ENCODE assay signal across 9 cellular contexts in the genomic region with DNA sequence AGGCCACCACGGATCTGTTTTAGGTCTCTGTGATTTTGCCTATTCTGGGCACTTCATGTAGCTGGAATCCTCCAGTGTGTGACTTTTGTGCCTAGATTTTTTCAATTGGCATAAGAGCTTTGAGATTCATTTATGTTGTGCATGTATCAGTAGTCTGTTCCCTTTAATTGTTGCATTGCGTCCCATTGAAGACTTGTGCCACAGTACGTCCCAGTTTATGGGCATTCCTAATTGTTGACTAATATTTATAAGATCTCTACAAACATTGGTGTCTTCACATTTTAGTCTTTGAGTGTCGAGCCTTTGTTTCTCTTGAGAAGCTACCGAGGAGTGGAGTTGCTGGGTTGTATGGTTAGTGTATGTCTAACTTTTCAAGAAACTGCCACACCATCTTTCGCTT. TPM values are rescaled to one million over a fixed set of nuclear protein-coding genes. Genes with fewer than 3 reads are reported as not detected.
DNase-seq lines count a peak whose midpoint lies in the region; ATAC-seq and TF ChIP-seq lines count a peak whose summit lies in the region.
"Had no signal": no experiment of that assay in that cellular context is flagged by ENCODE, and none has a peak within 500 bp of the region (broad histone marks: within the 10 kb centered on the region; RNA-seq: fewer than 3 reads in every experiment).

No MANE protein-coding gene starts in this region.

- H3K4me3 ChIP-seq in left ventricle myocardium inferior (peak overlapping the region; percentile 86), mononuclear cell (ENCODE audit: low read length) (peak overlapping the region; percentile 60), vagina (peak overlapping the region; percentile 66 to 100)

- H3K9me3 ChIP-seq in left ventricle myocardium inferior (replicated peaks), result no peaks in the 10 kb centered on the region
- no peaks in the 10 kb centered on the region for H3K9me3 ChIP-seq in mononuclear cell (ENCODE audit: low read depth, low read length)
- no peaks in the 10 kb centered on the region for H3K9me3 ChIP-seq in vagina

- H3K4me3 Mint-ChIP-seq in activated CD8-positive, alpha-beta T cell treated with anti-CD3 and anti-CD28 coated beads, Interleukin-2, amount 10 ng/mL, durations not matched to agents 7 days and 5 days, result peak overlapping the region; percentile 67

- H3K4me1 ChIP-seq in left ventricle myocardium inferior (peaks cover 43% of the 10 kb centered on the region), mononuclear cell (ENCODE audit: insufficient read depth, low read length) (peaks cover 11% of the 10 kb centered on the region), vagina (peaks cover 28% of the 10 kb centered on the region)

- H3K9me3 Mint-ChIP-seq in activated CD8-positive, alpha-beta T cell treated with anti-CD3 and anti-CD28 coated beads, Interleukin-2, amount 10 ng/mL, durations not matched to agents 7 days and 5 days (ENCODE audit: insufficient read depth), result no peaks in the 10 kb centered on the region

- no peak for DNase-seq in left ventricle myocardium inferior
- no peak for DNase-seq in cardiac septum (ENCODE audit: low spot score)
- DNase-seq in activated CD8-positive, alpha-beta T cell treated with anti-CD3 and anti-CD28 coated beads, Interleukin-2, amount 10 ng/mL, durations not matched to agents 7 days and 5 days, result no peak
- DNase-seq in vagina (ENCODE audit: extremely low spot score in 2 of 2), result no peak
- no peak for DNase-seq in iPS-NIHi7 (ENCODE audit: extremely low spot score)
- DNase-seq in effector CD8-positive, alpha-beta T cell (lab: John Stamatoyannopoulos, UW), result no peak

- no peaks in the 10 kb centered on the region for H3K36me3 Mint-ChIP-seq in activated CD8-positive, alpha-beta T cell treated with anti-CD3 and anti-CD28 coated beads, Interleukin-2, amount 10 ng/mL, durations not matched to agents 7 days and 5 days (ENCODE audit: low read depth)

- CTCF ChIA-PET in activated CD8-positive, alpha-beta T cell treated with anti-CD3 and anti-CD28 coated beads, Interleukin-2, amount 10 ng/mL, durations not matched to agents 7 days and 5 days (lab: Charles Lee), result interaction anchor here (1.1 to 4.7 kb wide), 2 partner anchors 14 to 16 kb away, joined by 3 to 20 read pairs; no protein-coding TSS in a partner anchor

- peak overlapping the region; percentile 94 for H3K27ac ChIP-seq in left ventricle myocardium inferior (replicated peaks)
- peak overlapping the region; percentile 44 for H3K27ac ChIP-seq in vagina

- no peak for TF ChIP-seq POLR2A in vagina (IDR thresholded peaks at IDR 0.05)

- no peak for TF ChIP-seq CTCF in left ventricle myocardium inferior (IDR thresholded peaks at IDR 0.05; ENCODE audit: borderline replicate concordance)
- no peak for TF ChIP-seq CTCF in vagina (IDR thresholded peaks at IDR 0.05)

- H3K27ac Mint-ChIP-seq in activated CD8-positive, alpha-beta T cell treated with anti-CD3 and anti-CD28 coated beads, Interleukin-2, amount 10 ng/mL, durations not matched to agents 7 days and 5 days, result no peak overlapping the region

- H3K27me3 ChIP-seq in left ventricle myocardium inferior (ENCODE audit: low read depth) (no peaks in the 10 kb centered on the region), mononuclear cell (ENCODE audit: insufficient read depth, low read length) (no peaks in the 10 kb centered on the region), vagina (no peaks in the 10 kb centered on the region)

- peaks cover 15% of the 10 kb centered on the region for H3K4me1 Mint-ChIP-seq in activated CD8-positive, alpha-beta T cell treated with anti-CD3 and anti-CD28 coated beads, Interleukin-2, amount 10 ng/mL, durations not matched to agents 7 days and 5 days (ENCODE audit: low read depth)

- H3K36me3 ChIP-seq in left ventricle myocardium inferior (no peaks in the 10 kb centered on the region), vagina (peaks cover 0 to 3% of the 10 kb centered on the region in 2 donors)

- no peak for ATAC-seq in activated CD8-positive, alpha-beta T cell treated with anti-CD3 and anti-CD28 coated beads, Interleukin-2, amount 10 ng/mL, durations not matched to agents 7 days and 5 days
- no peak for ATAC-seq in HG03095 (IDR thresholded peaks at IDR 0.05; ENCODE audit: unreplicated experiment)

- POLR2A ChIA-PET in activated CD8-positive, alpha-beta T cell treated with anti-CD3 and anti-CD28 coated beads, Interleukin-2, amount 10 ng/mL, durations not matched to agents 7 days and 5 days (lab: Charles Lee), result interaction anchor here (0.6 kb wide), 2 partner anchors 20 to 34 kb away, joined by 3 to 5 read pairs; partner anchors contain the start of genes AURKA and CSTF1

- H3K27me3 Mint-ChIP-seq in activated CD8-positive, alpha-beta T cell treated with anti-CD3 and anti-CD28 coated beads, Interleukin-2, amount 10 ng/mL, durations not matched to agents 7 days and 5 days (ENCODE audit: low read depth), result peaks cover 2% of the 10 kb centered on the region

- intact Hi-C loops in left ventricle myocardium inferior (cut with micrococcal nuclease) (no loop called here), cardiac septum (cut with DNase I) (no loop called here), vagina (cut with DNase I) (no loop called here)

RNA-seq across cellular contexts. Expression of gene FAM210B, which starts 0.7 kb away (rescaled TPM):
- total RNA-seq in left ventricle myocardium inferior, result 52.7 TPM
- 41.5 TPM for total RNA-seq in cardiac septum
- total RNA-seq in activated CD8-positive, alpha-beta T cell treated with anti-CD3 and anti-CD28 coated beads, Interleukin-2, amount 10 ng/mL, durations not matched to agents 7 days and 5 days, result 1 to 10 TPM; 5.2 to 5.4 TPM
- 20.6 TPM for total RNA-seq in mononuclear cell
- total RNA-seq in vagina, result 46.4 TPM

RNA-seq across cellular contexts. Expression of gene AURKA, which starts 33.9 kb away (rescaled TPM):
- 7.8 TPM for total RNA-seq in left ventricle myocardium inferior
- 3.2 TPM for total RNA-seq in cardiac septum
- 10 to 100 TPM; 92.7 to 94.2 TPM for total RNA-seq in activated CD8-positive, alpha-beta T cell treated with anti-CD3 and anti-CD28 coated beads, Interleukin-2, amount 10 ng/mL, durations not matched to agents 7 days and 5 days
- 3.0 TPM for total RNA-seq in mononuclear cell
- 2.2 TPM for total RNA-seq in vagina

RNA-seq across cellular contexts. Expression of gene CSTF1, which starts 34.4 kb away (rescaled TPM):
- total RNA-seq in left ventricle myocardium inferior (16.9 TPM), cardiac septum (15.3 TPM), mononuclear cell (32.6 TPM), vagina (27.0 TPM)
- total RNA-seq in activated CD8-positive, alpha-beta T cell treated with anti-CD3 and anti-CD28 coated beads, Interleukin-2, amount 10 ng/mL, durations not matched to agents 7 days and 5 days, result 10 to 100 TPM; 60.5 to 66.3 TPM

RNA-seq across cellular contexts. Expression of gene CASS4, which starts 54.0 kb away (rescaled TPM):
- 0.47 TPM for total RNA-seq in left ventricle myocardium inferior
- 0.30 TPM for total RNA-seq in cardiac septum
- 10 to 100 TPM; 17.8 to 18.8 TPM for total RNA-seq in activated CD8-positive, alpha-beta T cell treated with anti-CD3 and anti-CD28 coated beads, Interleukin-2, amount 10 ng/mL, durations not matched to agents 7 days and 5 days
- total RNA-seq in mononuclear cell, result 13.4 TPM
- total RNA-seq in vagina, result 0.74 TPM
- total RNA-seq: pulmonary artery endothelial cell had no signal

Comparison
In these comparisons a context has a peak if more than half of its experiments do, and no peak if none do; other contexts are left out.
1. RNA of gene AURKA, which starts 33.9 kb away (total RNA-seq): 92.7 to 94.2 TPM in activated CD8-positive, alpha-beta T cell treated with anti-CD3 and anti-CD28 coated beads, Interleukin-2, amount 10 ng/mL, durations not matched to agents 7 days and 5 days; 7.8 TPM in left ventricle myocardium inferior (single experiment), 3.2 TPM in cardiac septum (single experiment), 3.0 TPM in mononuclear cell (single experiment) and 2.2 TPM in vagina (single experiment); every median in the first group is over 10 times any median in the second.
2. Peak in every context shown above with its lines, with median percentiles within 50 percentile points of each other: H3K4me3 ChIP-seq.